In the genomic region with DNA sequence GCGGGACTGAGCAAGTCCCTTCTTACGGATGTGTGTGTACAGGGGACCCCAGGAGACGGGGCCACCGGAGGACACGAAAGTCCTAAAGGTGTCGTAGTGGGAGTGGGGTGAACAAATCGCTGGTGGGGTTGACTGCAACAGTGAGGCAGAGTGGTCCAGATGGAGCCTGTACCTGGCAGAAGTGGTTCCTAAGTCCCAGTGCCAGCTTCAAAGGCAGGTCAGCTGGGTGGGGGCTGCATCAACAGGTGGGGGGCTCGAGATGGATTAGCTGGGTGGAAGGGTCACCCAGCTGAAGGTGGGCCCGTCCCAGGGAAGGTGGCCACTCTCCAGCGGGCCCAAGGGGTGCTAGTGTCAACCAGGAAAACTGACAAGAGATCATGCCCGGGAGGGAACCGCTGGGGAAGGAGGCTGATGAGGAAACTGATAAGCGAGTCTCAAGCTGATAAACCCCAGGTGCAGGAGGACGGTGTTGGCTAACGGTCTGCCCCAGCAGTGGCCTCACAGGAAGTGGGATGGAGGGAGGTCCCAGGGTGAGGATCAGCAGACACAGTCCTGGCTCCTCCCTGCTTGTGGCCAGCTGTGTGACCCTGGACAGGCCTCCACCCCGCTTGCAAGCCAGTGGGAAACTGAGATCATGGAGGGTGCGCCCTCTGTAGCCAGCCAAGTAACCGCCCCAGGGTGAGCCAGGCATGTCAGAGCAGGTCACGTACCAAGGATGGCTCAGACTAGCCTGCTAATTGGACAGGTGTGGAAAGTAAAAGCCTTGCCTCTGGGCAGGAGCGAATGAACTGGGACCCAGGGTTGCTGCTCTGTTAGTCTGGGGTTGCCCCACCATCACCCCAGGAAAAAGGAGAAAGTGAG, we compare ENCODE assay signal across 8 cellular contexts. TPM values are rescaled to one million over a fixed set of nuclear protein-coding genes. Genes with fewer than 3 reads are reported as not detected.
DNase-seq lines count a peak whose midpoint lies in the region; ATAC-seq and TF ChIP-seq lines count a peak whose summit lies in the region.

No MANE protein-coding gene starts in this region.

- ATAC-seq in GM18870 (IDR thresholded peaks at IDR 0.05; ENCODE audit: unreplicated experiment) (peak; percentile 59), HG03432 (IDR thresholded peaks at IDR 0.05; ENCODE audit: unreplicated experiment) (peak; percentile 59), RWPE2 (ENCODE audit: low read depth) (peak; percentile 83), body of pancreas (peak; percentile 30)

- TF ChIP-seq POLR2A in body of pancreas (IDR thresholded peaks at IDR 0.05), result peak; percentile 22 to 70 (median 59)
- peak in 1 of 3 donors; percentile 23 for TF ChIP-seq POLR2A in spleen (IDR thresholded peaks at IDR 0.05)

- TF ChIP-seq CTCF in RWPE2 (IDR thresholded peaks at IDR 0.05; ENCODE audit: poor library complexity, severe bottlenecking) (no peak), body of pancreas (IDR thresholded peaks at IDR 0.05) (no peak), spleen (IDR thresholded peaks at IDR 0.05 in 8 of 11, conservative IDR thresholded peaks at IDR 0.05 in 3 of 11) (no peak)

- H3K4me3 ChIP-seq in RWPE2 (ENCODE audit: severe bottlenecking), result peak overlapping the region; percentile 98
- peak overlapping the region; percentile 56 to 71 for H3K4me3 ChIP-seq in body of pancreas
- H3K4me3 ChIP-seq in spleen, result peak overlapping the region; percentile 80 to 98 (median 92)

- no peaks in the 10 kb centered on the region for H3K9me3 ChIP-seq in RWPE2 (ENCODE audit: severe bottlenecking)
- H3K9me3 ChIP-seq in body of pancreas, result no peaks in the 10 kb centered on the region
- H3K9me3 ChIP-seq in spleen, result no peaks in the 10 kb centered on the region

- H3K27me3 ChIP-seq in RWPE2 (ENCODE audit: insufficient read depth, poor library complexity, severe bottlenecking), result no peaks in the 10 kb centered on the region
- no peaks in the 10 kb centered on the region for H3K27me3 ChIP-seq in body of pancreas
- no peaks in the 10 kb centered on the region for H3K27me3 ChIP-seq in spleen (replicated peaks in 1 of 7)

- H3K27ac ChIP-seq in RWPE2 (ENCODE audit: poor library complexity, severe bottlenecking), result peak overlapping the region; percentile 90
- H3K27ac ChIP-seq in body of pancreas, result peak overlapping the region; percentile 53 to 95 (median 79)
- peak overlapping the region; percentile 89 to 99 (median 96) for H3K27ac ChIP-seq in spleen

- DNase-seq in CD1c-positive myeloid dendritic cell (ENCODE audit: extremely low spot score) (peak; percentile 64), RWPE2 (ENCODE audit: low spot score) (peak; percentile 98), body of pancreas (peak; percentile 58 to 84 (median 76)), inferior parietal cortex (ENCODE audit: extremely low spot score) (peak; percentile 30), spleen (peak; percentile 89), epidermal melanocyte (ENCODE audit: insufficient read length, low spot score) (no peak)

- intact Hi-C loops in body of pancreas (cut with DNase I) (no loop called here), spleen (cut with DNase I; ENCODE audit: low total_unique reads) (no loop called here)

- WGBS in body of pancreas, 2 donors, result 2% methylated on average over 19 to 20 of the region's 20 CpGs
- WGBS in spleen, 5 donors, result 2 to 3% (median 3%) methylated on average over 16 to 20 of the region's 20 CpGs

- H3K4me1 ChIP-seq in RWPE2 (ENCODE audit: insufficient read depth, poor library complexity, severe bottlenecking), result peaks cover 5% of the 10 kb centered on the region
- peaks cover 34% of the 10 kb centered on the region for H3K4me1 ChIP-seq in body of pancreas
- H3K4me1 ChIP-seq in spleen, result peaks cover 16 to 71% (median 40%) of the 10 kb centered on the region in 6 donors

- H3K36me3 ChIP-seq in RWPE2 (ENCODE audit: low read depth), result peaks cover 4% of the 10 kb centered on the region
- no peaks in the 10 kb centered on the region for H3K36me3 ChIP-seq in body of pancreas (replicated peaks in 1 of 2; ENCODE audit: insufficient read depth in 1 of 2, low read depth in 2 of 2)
- H3K36me3 ChIP-seq in spleen, result peaks cover 0 to 47% (median 0%) of the 10 kb centered on the region in 6 donors

RNA-seq across cellular contexts. Expression of gene ORAI3, which starts 1.0 kb away (rescaled TPM):
- 10 to 100 TPM in 1 of 2 donors, 1 to 10 TPM in 1; 7.9 to 27.2 TPM for total RNA-seq in body of pancreas
- total RNA-seq in spleen, result 10 to 100 TPM; 20.7 to 44.8 (median 29.8) TPM
- 10 to 100 TPM; 22.2 to 26.2 (median 22.5) TPM for polyA plus RNA-seq in spleen

RNA-seq across cellular contexts. Expression of gene SETD1A, which starts 7.7 kb away (rescaled TPM):
- total RNA-seq in body of pancreas (10 to 100 TPM in 1 of 2 donors, 1 to 10 TPM in 1; 4.7 to 10.9 TPM), spleen (10 to 100 TPM; 10.1 to 24.9 (median 19.8) TPM)
- polyA plus RNA-seq in spleen, result 10 to 100 TPM in 1 of 3 donors, 1 to 10 TPM in 2; 4.8 to 15.0 (median 8.8) TPM

RNA-seq across cellular contexts. Expression of gene FBXL19, which starts 26.5 kb away (rescaled TPM):
- total RNA-seq in body of pancreas, result 10 to 100 TPM in 1 of 2 donors, 1 to 10 TPM in 1; 8.6 to 21.1 TPM
- 10 to 100 TPM; 12.4 to 21.0 (median 17.8) TPM for total RNA-seq in spleen
- polyA plus RNA-seq in spleen, result 10 to 100 TPM in 1 of 3 donors, 1 to 10 TPM in 2; 4.3 to 24.7 (median 5.5) TPM

RNA-seq across cellular contexts. Expression of gene HSD3B7, which starts 35.1 kb away (rescaled TPM):
- total RNA-seq in body of pancreas (10 to 100 TPM; 20.5 to 21.4 TPM), spleen (10 to 100 TPM; 11.0 to 24.5 (median 18.6) TPM)
- 10 to 100 TPM in 1 of 3 donors, 1 to 10 TPM in 2; 5.3 to 19.4 (median 6.7) TPM for polyA plus RNA-seq in spleen

RNA-seq across cellular contexts. Expression of gene CTF1, which starts 53.5 kb away (rescaled TPM):
- total RNA-seq in body of pancreas (1 to 10 TPM; 1.0 to 2.0 TPM), spleen (1 to 10 TPM in 5 of 7 donors, under 1 TPM in 1, not detected in 1; 0.68 to 3.3 (median 1.4) TPM)
- polyA plus RNA-seq in spleen, result 1 to 10 TPM in 2 of 3 donors, under 1 TPM in 1; 0.61 to 1.3 (median 1.1) TPM

Comparison
In these comparisons a context has a peak if more than half of its experiments do, and no peak if none do; other contexts are left out.
1. ATAC-seq: peak in every context shown above with its lines; median percentile 83 in RWPE2; 59 in GM18870; 59 in HG03432; 30 in body of pancreas.